7 cellular contexts compared by ENCODE assay signal in the genomic region with DNA sequence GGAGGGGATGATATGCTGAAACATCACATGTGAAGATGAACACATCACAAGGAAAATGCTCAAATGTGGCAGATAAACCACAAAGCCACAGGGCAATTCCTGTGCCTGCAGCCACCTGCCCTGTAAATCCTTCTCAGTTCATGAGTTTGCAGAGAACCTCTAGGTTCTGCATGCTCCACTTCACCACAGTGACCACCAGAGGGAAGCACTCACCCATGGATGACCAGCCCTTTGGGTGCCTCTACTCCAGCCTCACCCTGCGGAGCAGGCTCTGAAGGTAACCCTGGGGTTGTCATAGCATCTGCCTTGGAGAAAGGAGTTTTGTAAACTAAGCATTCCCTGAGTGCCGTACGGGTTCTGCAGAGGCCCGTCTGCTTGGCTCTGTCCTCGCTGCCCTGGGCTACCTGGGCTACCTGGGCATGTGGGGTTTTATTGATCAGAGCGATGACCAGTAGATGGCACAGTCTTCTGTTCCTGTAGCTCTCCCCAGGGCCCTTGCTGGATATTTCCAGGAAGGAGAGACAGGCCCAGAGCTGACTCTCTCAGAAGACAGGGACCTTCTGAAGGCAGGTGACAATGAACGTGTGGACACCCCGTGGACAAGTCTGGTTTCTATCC. TPM values are rescaled to one million over a fixed set of nuclear protein-coding genes. Genes with fewer than 3 reads are reported as not detected.
DNase-seq lines count a peak whose midpoint lies in the region; FAIRE-seq and TF ChIP-seq lines count a peak whose summit lies in the region.

No MANE protein-coding gene starts in this region.

- DNase-seq in Caki2 (ENCODE audit: low read depth) (peak; percentile 43), GM19239 (ENCODE audit: insufficient read length, low spot score) (peak; percentile 1), RKO (ENCODE audit: low spot score) (peak; percentile 14), fibroblast of mammary gland (ENCODE audit: low read depth) (peak; percentile 38), KG1 (lab: John Stamatoyannopoulos, UW) (no peak)
- peak; percentile 34 for DNase-seq in stimulated activated CD8-positive, alpha-beta memory T cell treated with anti-CD3 and anti-CD28 coated beads, Interleukin-4, amount 100 ng/mL, for 48 hours
- DNase-seq in activated CD8-positive, alpha-beta memory T cell treated with anti-CD3 and anti-CD28 coated beads, Interleukin-2, amount 50 U/mL, for 48 hours = no peak

- peak; percentile 59 for TF ChIP-seq CTCF in fibroblast of mammary gland (conservative IDR thresholded peaks at IDR 0.05; ENCODE audit: control insufficient read depth, insufficient read depth, low read depth, low read length)

- in situ Hi-C loops in Caki2 (cut with HindIII; ENCODE audit: low pct_unique_long_range_greater_than_20kb, low sequenced_read_pairs) = no loop called here

- H3K4me3 ChIP-seq in fibroblast of mammary gland (ENCODE audit: control insufficient read depth, low read depth, low read length) = no peak overlapping the region

- no peak for FAIRE-seq in GM19239 (lab: Jason Lieb, UNC)

RNA-seq across cellular contexts. Expression of a gene that starts 31.7 kb away (rescaled TPM):
- total RNA-seq in Caki2 (2014; rRNA removed; shearing (Covaris generic); ENCODE audit: low replicate concordance) = 29.3 and 53.5 TPM in 2 replicates

RNA-seq across cellular contexts. Expression of a gene that starts 44.1 kb away (rescaled TPM):
- 240 and 270 TPM in 2 replicates for total RNA-seq in Caki2 (2014; rRNA removed; shearing (Covaris generic); ENCODE audit: low replicate concordance)

Comparison
In these comparisons a context has a peak if more than half of its experiments do, and no peak if none do; other contexts are left out.
1. DNase-seq: peak in Caki2 (single experiment), GM19239 (single experiment), RKO (single experiment), fibroblast of mammary gland (single experiment) and stimulated activated CD8-positive, alpha-beta memory T cell treated with anti-CD3 and anti-CD28 coated beads, Interleukin-4, amount 100 ng/mL, for 48 hours (single experiment); none in activated CD8-positive, alpha-beta memory T cell treated with anti-CD3 and anti-CD28 coated beads, Interleukin-2, amount 50 U/mL, for 48 hours (single experiment) and KG1 (single experiment).